ENCODE assay signal across 1 cellular context in the genomic region with DNA sequence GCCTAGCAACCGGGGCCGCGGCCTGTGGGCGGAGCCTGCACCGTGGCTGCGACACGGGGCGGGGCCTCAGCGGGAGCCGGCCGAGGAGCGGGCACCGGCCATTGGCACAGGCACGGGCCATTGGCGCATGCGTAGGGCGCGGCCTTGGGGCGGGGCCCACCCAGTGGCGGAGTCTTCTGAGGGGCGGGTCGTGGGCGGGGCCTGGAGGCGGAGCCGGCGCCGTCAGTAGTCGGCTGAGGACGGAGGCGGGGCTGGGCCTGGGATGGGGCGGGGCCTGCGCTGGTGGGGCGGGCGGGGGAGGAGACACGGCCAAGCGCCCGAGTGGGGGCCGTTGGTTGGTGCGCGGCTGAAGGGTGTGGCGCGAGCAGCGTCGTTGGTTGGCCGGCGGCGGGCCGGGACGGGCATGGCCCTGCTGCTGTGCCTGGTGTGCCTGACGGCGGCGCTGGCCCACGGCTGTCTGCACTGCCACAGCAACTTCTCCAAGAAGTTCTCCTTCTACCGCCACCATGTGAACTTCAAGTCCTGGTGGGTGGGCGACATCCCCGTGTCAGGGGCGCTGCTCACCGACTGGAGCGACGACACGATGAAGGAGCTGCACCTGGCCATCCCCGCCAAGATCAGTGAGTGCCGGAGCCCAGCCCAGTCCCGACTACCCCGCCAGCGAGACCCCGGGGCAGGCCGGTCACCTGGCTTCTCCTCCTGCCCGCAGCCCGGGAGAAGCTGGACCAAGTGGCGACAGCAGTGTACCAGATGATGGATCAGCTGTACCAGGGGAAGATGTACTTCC.
TF ChIP-seq lines count a peak whose summit lies in the region.

A gene with protein sequence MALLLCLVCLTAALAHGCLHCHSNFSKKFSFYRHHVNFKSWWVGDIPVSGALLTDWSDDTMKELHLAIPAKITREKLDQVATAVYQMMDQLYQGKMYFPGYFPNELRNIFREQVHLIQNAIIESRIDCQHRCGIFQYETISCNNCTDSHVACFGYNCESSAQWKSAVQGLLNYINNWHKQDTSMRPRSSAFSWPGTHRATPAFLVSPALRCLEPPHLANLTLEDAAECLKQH (plus strand): TSS at position 373 of the 787 bp plus-strand sequence. CDS start 31 bp downstream, at position 404.

TF ChIP-seq in HepG2, 621 proteins besides CTCF, POLR2A, EP300 and RAD21 (continued from another document and continues in another):
- TF ChIP-seq, protein P1, sequence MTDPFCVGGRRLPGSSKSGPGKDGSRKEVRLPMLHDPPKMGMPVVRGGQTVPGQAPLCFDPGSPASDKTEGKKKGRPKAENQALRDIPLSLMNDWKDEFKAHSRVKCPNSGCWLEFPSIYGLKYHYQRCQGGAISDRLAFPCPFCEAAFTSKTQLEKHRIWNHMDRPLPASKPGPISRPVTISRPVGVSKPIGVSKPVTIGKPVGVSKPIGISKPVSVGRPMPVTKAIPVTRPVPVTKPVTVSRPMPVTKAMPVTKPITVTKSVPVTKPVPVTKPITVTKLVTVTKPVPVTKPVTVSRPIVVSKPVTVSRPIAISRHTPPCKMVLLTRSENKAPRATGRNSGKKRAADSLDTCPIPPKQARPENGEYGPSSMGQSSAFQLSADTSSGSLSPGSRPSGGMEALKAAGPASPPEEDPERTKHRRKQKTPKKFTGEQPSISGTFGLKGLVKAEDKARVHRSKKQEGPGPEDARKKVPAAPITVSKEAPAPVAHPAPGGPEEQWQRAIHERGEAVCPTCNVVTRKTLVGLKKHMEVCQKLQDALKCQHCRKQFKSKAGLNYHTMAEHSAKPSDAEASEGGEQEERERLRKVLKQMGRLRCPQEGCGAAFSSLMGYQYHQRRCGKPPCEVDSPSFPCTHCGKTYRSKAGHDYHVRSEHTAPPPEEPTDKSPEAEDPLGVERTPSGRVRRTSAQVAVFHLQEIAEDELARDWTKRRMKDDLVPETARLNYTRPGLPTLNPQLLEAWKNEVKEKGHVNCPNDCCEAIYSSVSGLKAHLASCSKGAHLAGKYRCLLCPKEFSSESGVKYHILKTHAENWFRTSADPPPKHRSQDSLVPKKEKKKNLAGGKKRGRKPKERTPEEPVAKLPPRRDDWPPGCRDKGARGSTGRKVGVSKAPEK (CRISPR knock-in tag; IDR thresholded peaks at IDR 0.05; ENCODE audit: borderline replicate concordance): no peak
- no peak for TF ChIP-seq SRSF4 (IDR thresholded peaks at IDR 0.05; ENCODE audit: low read depth, low read length, poor library complexity, severe bottlenecking)
- TF ChIP-seq, protein P2, sequence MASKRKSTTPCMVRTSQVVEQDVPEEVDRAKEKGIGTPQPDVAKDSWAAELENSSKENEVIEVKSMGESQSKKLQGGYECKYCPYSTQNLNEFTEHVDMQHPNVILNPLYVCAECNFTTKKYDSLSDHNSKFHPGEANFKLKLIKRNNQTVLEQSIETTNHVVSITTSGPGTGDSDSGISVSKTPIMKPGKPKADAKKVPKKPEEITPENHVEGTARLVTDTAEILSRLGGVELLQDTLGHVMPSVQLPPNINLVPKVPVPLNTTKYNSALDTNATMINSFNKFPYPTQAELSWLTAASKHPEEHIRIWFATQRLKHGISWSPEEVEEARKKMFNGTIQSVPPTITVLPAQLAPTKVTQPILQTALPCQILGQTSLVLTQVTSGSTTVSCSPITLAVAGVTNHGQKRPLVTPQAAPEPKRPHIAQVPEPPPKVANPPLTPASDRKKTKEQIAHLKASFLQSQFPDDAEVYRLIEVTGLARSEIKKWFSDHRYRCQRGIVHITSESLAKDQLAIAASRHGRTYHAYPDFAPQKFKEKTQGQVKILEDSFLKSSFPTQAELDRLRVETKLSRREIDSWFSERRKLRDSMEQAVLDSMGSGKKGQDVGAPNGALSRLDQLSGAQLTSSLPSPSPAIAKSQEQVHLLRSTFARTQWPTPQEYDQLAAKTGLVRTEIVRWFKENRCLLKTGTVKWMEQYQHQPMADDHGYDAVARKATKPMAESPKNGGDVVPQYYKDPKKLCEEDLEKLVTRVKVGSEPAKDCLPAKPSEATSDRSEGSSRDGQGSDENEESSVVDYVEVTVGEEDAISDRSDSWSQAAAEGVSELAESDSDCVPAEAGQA (IDR thresholded peaks at IDR 0.05; ENCODE audit: low read depth): no peak
- TF ChIP-seq, protein P2 (CRISPR knock-in tag; IDR thresholded peaks at IDR 0.05; ENCODE audit: borderline replicate concordance): no peak
- TF ChIP-seq, protein P3, sequence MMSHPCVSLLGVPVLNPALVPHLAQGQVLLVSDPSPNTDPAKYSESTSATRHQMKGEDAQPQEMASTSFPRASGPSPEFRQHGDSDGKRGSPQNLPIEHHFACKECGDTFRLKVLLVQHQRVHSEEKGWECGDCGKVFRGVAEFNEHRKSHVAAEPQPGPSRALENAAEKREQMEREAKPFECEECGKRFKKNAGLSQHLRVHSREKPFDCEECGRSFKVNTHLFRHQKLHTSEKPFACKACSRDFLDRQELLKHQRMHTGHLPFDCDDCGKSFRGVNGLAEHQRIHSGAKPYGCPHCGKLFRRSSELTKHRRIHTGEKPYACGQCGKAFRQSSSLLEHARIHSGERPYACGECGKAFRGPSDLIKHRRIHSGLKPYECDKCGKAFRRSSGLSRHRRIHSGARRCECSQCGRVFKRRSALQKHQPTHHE (CRISPR knock-in tag; IDR thresholded peaks at IDR 0.05; ENCODE audit: borderline replicate concordance): no peak
- TF ChIP-seq, protein P4, sequence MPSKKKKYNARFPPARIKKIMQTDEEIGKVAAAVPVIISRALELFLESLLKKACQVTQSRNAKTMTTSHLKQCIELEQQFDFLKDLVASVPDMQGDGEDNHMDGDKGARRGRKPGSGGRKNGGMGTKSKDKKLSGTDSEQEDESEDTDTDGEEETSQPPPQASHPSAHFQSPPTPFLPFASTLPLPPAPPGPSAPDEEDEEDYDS (CRISPR knock-in tag; IDR thresholded peaks at IDR 0.05): peak; percentile 89
- TF ChIP-seq NFE2L2 (IDR thresholded peaks at IDR 0.05; ENCODE audit: low read length): no peak
- TF ChIP-seq MAZ (IDR thresholded peaks at IDR 0.05; ENCODE audit: borderline replicate concordance, low read depth, low read length): peak; percentile 28
- TF ChIP-seq MAZ (CRISPR knock-in tag; IDR thresholded peaks at IDR 0.05; ENCODE audit: low read depth): no peak; the same call in 1 of the 2 replicates
- TF ChIP-seq ZNF292 (CRISPR knock-in tag; IDR thresholded peaks at IDR 0.05; ENCODE audit: borderline replicate concordance, low read depth): no peak
- peak; percentile 70 for TF ChIP-seq NFYC (CRISPR knock-in tag; IDR thresholded peaks at IDR 0.05)
- TF ChIP-seq SMARCC2 (IDR thresholded peaks at IDR 0.05): no peak
- TF ChIP-seq, protein P5, sequence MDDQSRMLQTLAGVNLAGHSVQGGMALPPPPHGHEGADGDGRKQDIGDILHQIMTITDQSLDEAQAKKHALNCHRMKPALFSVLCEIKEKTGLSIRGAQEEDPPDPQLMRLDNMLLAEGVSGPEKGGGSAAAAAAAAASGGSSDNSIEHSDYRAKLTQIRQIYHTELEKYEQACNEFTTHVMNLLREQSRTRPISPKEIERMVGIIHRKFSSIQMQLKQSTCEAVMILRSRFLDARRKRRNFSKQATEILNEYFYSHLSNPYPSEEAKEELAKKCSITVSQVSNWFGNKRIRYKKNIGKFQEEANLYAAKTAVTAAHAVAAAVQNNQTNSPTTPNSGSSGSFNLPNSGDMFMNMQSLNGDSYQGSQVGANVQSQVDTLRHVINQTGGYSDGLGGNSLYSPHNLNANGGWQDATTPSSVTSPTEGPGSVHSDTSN (CRISPR knock-in tag; IDR thresholded peaks at IDR 0.05; ENCODE audit: borderline replicate concordance): no peak
- no peak for TF ChIP-seq PCBP1 (IDR thresholded peaks at IDR 0.05; ENCODE audit: borderline replicate concordance, low read depth, low read length)
- no peak for TF ChIP-seq FLYWCH1 (CRISPR knock-in tag; IDR thresholded peaks at IDR 0.05)
- peak; percentile 15 for TF ChIP-seq RBM39 (IDR thresholded peaks at IDR 0.05; ENCODE audit: low read depth, low read length, poor library complexity, severe bottlenecking)
- TF ChIP-seq ZNF792 (CRISPR knock-in tag; IDR thresholded peaks at IDR 0.05): no peak
- TF ChIP-seq, protein P6, sequence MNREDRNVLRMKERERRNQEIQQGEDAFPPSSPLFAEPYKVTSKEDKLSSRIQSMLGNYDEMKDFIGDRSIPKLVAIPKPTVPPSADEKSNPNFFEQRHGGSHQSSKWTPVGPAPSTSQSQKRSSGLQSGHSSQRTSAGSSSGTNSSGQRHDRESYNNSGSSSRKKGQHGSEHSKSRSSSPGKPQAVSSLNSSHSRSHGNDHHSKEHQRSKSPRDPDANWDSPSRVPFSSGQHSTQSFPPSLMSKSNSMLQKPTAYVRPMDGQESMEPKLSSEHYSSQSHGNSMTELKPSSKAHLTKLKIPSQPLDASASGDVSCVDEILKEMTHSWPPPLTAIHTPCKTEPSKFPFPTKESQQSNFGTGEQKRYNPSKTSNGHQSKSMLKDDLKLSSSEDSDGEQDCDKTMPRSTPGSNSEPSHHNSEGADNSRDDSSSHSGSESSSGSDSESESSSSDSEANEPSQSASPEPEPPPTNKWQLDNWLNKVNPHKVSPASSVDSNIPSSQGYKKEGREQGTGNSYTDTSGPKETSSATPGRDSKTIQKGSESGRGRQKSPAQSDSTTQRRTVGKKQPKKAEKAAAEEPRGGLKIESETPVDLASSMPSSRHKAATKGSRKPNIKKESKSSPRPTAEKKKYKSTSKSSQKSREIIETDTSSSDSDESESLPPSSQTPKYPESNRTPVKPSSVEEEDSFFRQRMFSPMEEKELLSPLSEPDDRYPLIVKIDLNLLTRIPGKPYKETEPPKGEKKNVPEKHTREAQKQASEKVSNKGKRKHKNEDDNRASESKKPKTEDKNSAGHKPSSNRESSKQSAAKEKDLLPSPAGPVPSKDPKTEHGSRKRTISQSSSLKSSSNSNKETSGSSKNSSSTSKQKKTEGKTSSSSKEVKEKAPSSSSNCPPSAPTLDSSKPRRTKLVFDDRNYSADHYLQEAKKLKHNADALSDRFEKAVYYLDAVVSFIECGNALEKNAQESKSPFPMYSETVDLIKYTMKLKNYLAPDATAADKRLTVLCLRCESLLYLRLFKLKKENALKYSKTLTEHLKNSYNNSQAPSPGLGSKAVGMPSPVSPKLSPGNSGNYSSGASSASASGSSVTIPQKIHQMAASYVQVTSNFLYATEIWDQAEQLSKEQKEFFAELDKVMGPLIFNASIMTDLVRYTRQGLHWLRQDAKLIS (CRISPR knock-in tag; IDR thresholded peaks at IDR 0.05): no peak
- TF ChIP-seq, protein P7, sequence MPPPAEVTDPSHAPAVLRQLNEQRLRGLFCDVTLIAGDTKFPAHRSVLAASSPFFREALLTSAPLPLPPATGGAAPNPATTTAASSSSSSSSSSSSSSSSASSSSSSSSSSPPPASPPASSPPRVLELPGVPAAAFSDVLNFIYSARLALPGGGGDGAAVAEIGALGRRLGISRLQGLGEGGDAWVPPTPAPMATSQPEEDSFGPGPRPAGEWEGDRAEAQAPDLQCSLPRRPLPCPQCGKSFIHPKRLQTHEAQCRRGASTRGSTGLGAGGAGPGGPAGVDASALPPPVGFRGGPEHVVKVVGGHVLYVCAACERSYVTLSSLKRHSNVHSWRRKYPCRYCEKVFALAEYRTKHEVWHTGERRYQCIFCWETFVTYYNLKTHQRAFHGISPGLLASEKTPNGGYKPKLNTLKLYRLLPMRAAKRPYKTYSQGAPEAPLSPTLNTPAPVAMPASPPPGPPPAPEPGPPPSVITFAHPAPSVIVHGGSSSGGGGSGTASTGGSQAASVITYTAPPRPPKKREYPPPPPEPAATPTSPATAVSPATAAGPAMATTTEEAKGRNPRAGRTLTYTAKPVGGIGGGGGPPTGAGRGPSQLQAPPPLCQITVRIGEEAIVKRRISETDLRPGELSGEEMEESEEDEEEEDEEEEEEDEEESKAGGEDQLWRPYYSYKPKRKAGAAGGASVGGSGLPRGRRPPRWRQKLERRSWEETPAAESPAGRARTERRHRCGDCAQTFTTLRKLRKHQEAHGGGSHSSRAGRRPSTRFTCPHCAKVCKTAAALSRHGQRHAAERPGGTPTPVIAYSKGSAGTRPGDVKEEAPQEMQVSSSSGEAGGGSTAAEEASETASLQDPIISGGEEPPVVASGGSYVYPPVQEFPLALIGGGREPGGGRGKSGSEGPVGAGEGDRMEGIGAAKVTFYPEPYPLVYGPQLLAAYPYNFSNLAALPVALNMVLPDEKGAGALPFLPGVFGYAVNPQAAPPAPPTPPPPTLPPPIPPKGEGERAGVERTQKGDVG (CRISPR knock-in tag; IDR thresholded peaks at IDR 0.05; ENCODE audit: borderline replicate concordance): 0 out of 2 replicates have a peak, but pooled peaks have one; percentile 41
- TF ChIP-seq, protein P8, sequence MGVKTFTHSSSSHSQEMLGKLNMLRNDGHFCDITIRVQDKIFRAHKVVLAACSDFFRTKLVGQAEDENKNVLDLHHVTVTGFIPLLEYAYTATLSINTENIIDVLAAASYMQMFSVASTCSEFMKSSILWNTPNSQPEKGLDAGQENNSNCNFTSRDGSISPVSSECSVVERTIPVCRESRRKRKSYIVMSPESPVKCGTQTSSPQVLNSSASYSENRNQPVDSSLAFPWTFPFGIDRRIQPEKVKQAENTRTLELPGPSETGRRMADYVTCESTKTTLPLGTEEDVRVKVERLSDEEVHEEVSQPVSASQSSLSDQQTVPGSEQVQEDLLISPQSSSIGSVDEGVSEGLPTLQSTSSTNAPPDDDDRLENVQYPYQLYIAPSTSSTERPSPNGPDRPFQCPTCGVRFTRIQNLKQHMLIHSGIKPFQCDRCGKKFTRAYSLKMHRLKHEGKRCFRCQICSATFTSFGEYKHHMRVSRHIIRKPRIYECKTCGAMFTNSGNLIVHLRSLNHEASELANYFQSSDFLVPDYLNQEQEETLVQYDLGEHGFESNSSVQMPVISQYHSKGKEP (CRISPR knock-in tag; IDR thresholded peaks at IDR 0.05): no peak
- TF ChIP-seq ZNF616 (CRISPR knock-in tag; IDR thresholded peaks at IDR 0.05; ENCODE audit: low read depth): no peak
- TF ChIP-seq KAT2B (IDR thresholded peaks at IDR 0.05; ENCODE audit: borderline replicate concordance, low read depth, low read length): no peak
- no peak for TF ChIP-seq PCBP2 (optimal IDR thresholded peaks at IDR 0.05; ENCODE audit: low read depth, low read length, poor library complexity, severe bottlenecking)
- no peak for TF ChIP-seq SRSF9 (IDR thresholded peaks at IDR 0.05; ENCODE audit: borderline replicate concordance, insufficient read depth, low read depth, low read length, poor library complexity, severe bottlenecking)
- 0 out of 2 replicates have a peak, but pooled peaks have one; percentile 45 for TF ChIP-seq BORCS8-MEF2B (CRISPR knock-in tag; IDR thresholded peaks at IDR 0.05)
- TF ChIP-seq KLF11 (CRISPR knock-in tag; IDR thresholded peaks at IDR 0.05): peak; percentile 66; the same call in 1 of the 2 replicates
- no peak for TF ChIP-seq ZNF354B (CRISPR knock-in tag; IDR thresholded peaks at IDR 0.05)
- no peak for TF ChIP-seq ZNF34 (CRISPR knock-in tag; IDR thresholded peaks at IDR 0.05; ENCODE audit: borderline replicate concordance)
- no peak for TF ChIP-seq POLR2G (IDR thresholded peaks at IDR 0.05; ENCODE audit: low read depth, low read length)
- no peak for TF ChIP-seq ZNF567 (CRISPR knock-in tag; IDR thresholded peaks at IDR 0.05; ENCODE audit: borderline replicate concordance)
